Comparison of ENCODE assay signal across 16 cellular contexts in the genomic region with DNA sequence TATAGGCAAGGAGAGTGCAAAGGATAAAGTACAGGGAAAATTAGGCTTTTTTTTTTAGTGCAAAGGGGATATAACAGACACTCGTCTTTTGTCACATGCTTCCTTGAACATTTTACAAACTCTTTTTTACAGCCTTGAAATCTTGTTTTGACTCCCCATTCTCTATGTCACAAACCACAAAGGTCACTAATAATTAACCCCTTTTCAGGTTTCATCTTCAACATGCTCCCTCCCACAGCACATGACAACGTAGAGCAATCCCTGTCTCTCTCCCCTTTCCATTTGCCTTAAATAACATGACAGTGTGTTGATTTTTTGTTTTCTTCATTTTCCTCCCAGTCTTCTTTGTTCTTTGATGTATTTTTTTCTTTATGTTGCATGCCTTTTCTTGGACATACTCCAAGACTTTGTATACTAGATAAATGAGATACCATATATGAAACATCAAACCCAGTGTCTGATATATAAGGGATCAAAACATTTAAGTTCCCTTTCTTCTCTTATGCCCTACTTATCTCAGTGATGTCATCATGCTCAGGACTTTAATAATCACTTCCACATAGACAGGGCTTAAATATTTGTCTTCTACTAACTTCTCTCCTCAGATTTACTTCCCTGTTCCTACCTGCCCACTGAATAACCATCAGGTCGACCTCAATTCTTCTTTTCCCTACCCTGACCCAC.
DNase-seq lines count a peak whose midpoint lies in the region; ATAC-seq and TF ChIP-seq lines count a peak whose summit lies in the region.
"Had no signal": no experiment of that assay in that cellular context is flagged by ENCODE, and none has a peak within 500 bp of the region (broad histone marks: within the 10 kb centered on the region; RNA-seq: fewer than 3 reads in every experiment).

No MANE protein-coding gene starts in this region.

- H3K36me3 Mint-ChIP-seq in mesothelial cell of epicardium, result no peaks in the 10 kb centered on the region
- H3K36me3 Mint-ChIP-seq in activated T-cell treated with anti-CD3 and anti-CD28 coated beads, Interleukin-2, amount 50 U/mL, for 24 hours (ENCODE audit: low read depth), result no peaks in the 10 kb centered on the region
- H3K36me3 Mint-ChIP-seq: CD8-positive, alpha-beta T cell had no signal

- H3K27me3 ChIP-seq in thyroid gland, result no peaks in the 10 kb centered on the region

- no peak for TF ChIP-seq CTCF in mesothelial cell of epicardium (IDR thresholded peaks at IDR 0.05; ENCODE audit: unreplicated experiment)
- no peak for TF ChIP-seq CTCF in thyroid gland (IDR thresholded peaks at IDR 0.05)

- H3K9me3 ChIP-seq in thyroid gland, result no peaks in the 10 kb centered on the region

- H3K36me3 ChIP-seq in thyroid gland, result no peaks in the 10 kb centered on the region

- no peaks in the 10 kb centered on the region for H3K27me3 Mint-ChIP-seq in mesothelial cell of epicardium (ENCODE audit: low read depth)
- H3K27me3 Mint-ChIP-seq in activated T-cell treated with anti-CD3 and anti-CD28 coated beads, Interleukin-2, amount 50 U/mL, for 24 hours, result no peaks in the 10 kb centered on the region
- H3K27me3 Mint-ChIP-seq: activated CD4-positive, alpha-beta memory T cell treated with anti-CD3 and anti-CD28 coated beads, Interleukin-2, amount 10 ng/mL, durations not matched to agents 7 days and 5 days had no signal

- H3K4me3 ChIP-seq in thyroid gland (replicated peaks in 1 of 3), result no peak overlapping the region

- peaks cover 4% of the 10 kb centered on the region for H3K9me3 Mint-ChIP-seq in mesothelial cell of epicardium
- no peaks in the 10 kb centered on the region for H3K9me3 Mint-ChIP-seq in activated T-cell treated with anti-CD3 and anti-CD28 coated beads, Interleukin-2, amount 50 U/mL, for 24 hours
- H3K9me3 Mint-ChIP-seq: activated CD4-positive, alpha-beta memory T cell treated with anti-CD3 and anti-CD28 coated beads, Interleukin-2, amount 10 ng/mL, durations not matched to agents 7 days and 5 days; CD8-positive, alpha-beta T cell had no signal

- H3K27ac ChIP-seq in thyroid gland, result no peak overlapping the region
- H3K27ac ChIP-seq: HL-60 had no signal

- H3K4me1 Mint-ChIP-seq in mesothelial cell of epicardium, result peaks cover 19% of the 10 kb centered on the region
- H3K4me1 Mint-ChIP-seq in activated T-cell treated with anti-CD3 and anti-CD28 coated beads, Interleukin-2, amount 50 U/mL, for 24 hours (ENCODE audit: low read depth), result peaks cover 6% of the 10 kb centered on the region
- H3K4me1 Mint-ChIP-seq: activated CD4-positive, alpha-beta memory T cell treated with anti-CD3 and anti-CD28 coated beads, Interleukin-2, amount 10 ng/mL, durations not matched to agents 7 days and 5 days had no signal

- H3K4me1 ChIP-seq in thyroid gland, result no peaks in the 10 kb centered on the region

- TF ChIP-seq POLR2A in thyroid gland (IDR thresholded peaks at IDR 0.05), result no peak

- peak overlapping the region; percentile 78 for H3K27ac Mint-ChIP-seq in mesothelial cell of epicardium
- H3K27ac Mint-ChIP-seq in activated T-cell treated with anti-CD3 and anti-CD28 coated beads, Interleukin-2, amount 50 U/mL, for 24 hours, result no peak overlapping the region
- H3K27ac Mint-ChIP-seq: activated CD4-positive, alpha-beta memory T cell treated with anti-CD3 and anti-CD28 coated beads, Interleukin-2, amount 10 ng/mL, durations not matched to agents 7 days and 5 days; CD8-positive, alpha-beta T cell had no signal

- H3K4me3 Mint-ChIP-seq in mesothelial cell of epicardium, result no peak overlapping the region
- H3K4me3 Mint-ChIP-seq in activated T-cell treated with anti-CD3 and anti-CD28 coated beads, Interleukin-2, amount 50 U/mL, for 24 hours, result no peak overlapping the region
- H3K4me3 Mint-ChIP-seq: activated CD4-positive, alpha-beta memory T cell treated with anti-CD3 and anti-CD28 coated beads, Interleukin-2, amount 10 ng/mL, durations not matched to agents 7 days and 5 days; CD8-positive, alpha-beta T cell had no signal

- intact Hi-C loops in posterior vena cava (cut with DNase I) (no loop called here), thyroid gland (cut with DNase I) (no loop called here)

- peak; percentile 89 for ATAC-seq in GM19324 (IDR thresholded peaks at IDR 0.05; ENCODE audit: low FRiP score, unreplicated experiment)
- ATAC-seq in HG02571 (IDR thresholded peaks at IDR 0.05; ENCODE audit: unreplicated experiment), result peak; percentile 98
- ATAC-seq in HG03135 (IDR thresholded peaks at IDR 0.05; ENCODE audit: unreplicated experiment), result peak; percentile 97
- ATAC-seq: CD8-positive, alpha-beta T cell had no signal

- DNase-seq in mesothelial cell of epicardium (ENCODE audit: low spot score in 2 of 2, unreplicated experiment in 2 of 2) (no peak), posterior vena cava (ENCODE audit: low spot score) (no peak), thyroid gland (no peak)
- DNase-seq in activated T-cell treated with anti-CD3 and anti-CD28 coated beads, Interleukin-2, amount 50 U/mL, for 24 hours, result no peak
- no peak for DNase-seq in activated CD4-positive, CD25-positive, alpha-beta regulatory T cell (lab: John Stamatoyannopoulos, UW)
- DNase-seq: activated CD4-positive, alpha-beta memory T cell treated with anti-CD3 and anti-CD28 coated beads, Interleukin-2, amount 10 ng/mL, durations not matched to agents 7 days and 5 days; activated naive CD4-positive, alpha-beta T cell; CD8-positive, alpha-beta T cell; central memory CD4-positive, alpha-beta T cell; erythroblast; midbrain; NCI-H2107 had no signal

- WGBS in thyroid gland, 2 donors, result 84 to 86% methylated on average over 3 of the region's 3 CpGs
